ENCODE assay signal across 13 cellular contexts in the genomic region with DNA sequence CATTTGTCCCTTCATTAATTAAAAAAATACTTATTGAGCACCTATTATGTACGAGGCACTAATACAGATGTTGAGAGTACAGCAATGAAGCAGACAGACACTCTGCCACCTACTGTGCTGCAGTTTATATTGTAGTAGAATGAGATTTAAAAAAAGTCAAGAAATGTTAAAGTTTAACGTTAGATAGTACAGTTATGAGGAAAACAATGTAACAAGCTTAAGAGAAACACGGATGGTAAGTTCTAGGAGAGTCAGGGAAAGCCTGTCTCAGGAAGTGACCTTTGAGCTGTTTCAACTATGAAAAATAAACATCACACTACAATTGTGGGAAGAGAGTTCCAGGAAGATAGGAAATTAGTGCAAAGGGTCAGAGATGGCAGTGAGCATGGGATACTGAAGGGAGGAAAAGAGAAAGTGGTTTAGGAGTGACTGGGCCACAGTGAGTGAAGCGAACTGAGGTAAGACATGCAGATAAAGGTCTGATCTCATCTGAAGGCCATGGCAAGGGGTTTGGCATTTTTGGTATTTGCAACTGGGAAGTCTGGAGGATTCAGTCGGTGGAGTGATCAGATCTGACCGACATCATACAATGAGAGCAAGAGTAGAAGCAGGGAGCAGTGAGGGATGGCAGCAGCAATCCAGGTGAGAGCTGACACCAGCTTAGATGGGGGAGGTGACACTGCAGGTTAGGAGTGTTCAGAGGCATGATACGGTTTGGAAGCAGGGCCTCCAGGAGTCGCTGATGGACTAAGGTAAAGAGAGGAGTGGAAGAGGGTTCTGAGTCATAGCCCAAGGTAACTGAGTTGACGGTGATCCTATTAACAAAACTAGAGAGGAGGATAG. TPM values are rescaled to one million over a fixed set of nuclear protein-coding genes. Genes with fewer than 3 reads are reported as not detected.
DNase-seq lines count a peak whose midpoint lies in the region; ATAC-seq and TF ChIP-seq lines count a peak whose summit lies in the region.
"Had no signal": no experiment of that assay in that cellular context is flagged by ENCODE, and none has a peak within 500 bp of the region (broad histone marks: within the 10 kb centered on the region; RNA-seq: fewer than 3 reads in every experiment).

No MANE protein-coding gene starts in this region.

- DNase-seq in PC-3 = peak; percentile 73
- peak; percentile 36 to 48 for DNase-seq in fibroblast of lung (ENCODE audit: low read depth in 2 of 2)
- DNase-seq in lung microvascular endothelial cell (ENCODE audit: low read depth in 2 of 2) = peak; percentile 88 to 94
- no peak for DNase-seq in activated gamma-delta T cell (lab: John Stamatoyannopoulos, UW)
- no peak for DNase-seq in stimulated activated CD8-positive, alpha-beta memory T cell treated with anti-CD3 and anti-CD28 coated beads, Interleukin-4, amount 100 ng/mL, for 48 hours
- DNase-seq in stimulated activated naive CD4-positive, alpha-beta T cell treated with Interleukin-2 at 50 U/mL for 16 hours (lab: John Stamatoyannopoulos, UW) = no peak
- DNase-seq: activated naive CD8-positive, alpha-beta T cell treated with anti-CD3 and anti-CD28 coated beads, Interleukin-2, amount 10 ng/mL, durations not matched to agents 7 days and 5 days; BE2C; hypothalamus; NCI-H774 had no signal

- peak overlapping the region; percentile 56; the same call in 1 of the 2 replicates for H3K4me3 ChIP-seq in ACC112 (ENCODE audit: low read depth, low read length)
- H3K4me3 ChIP-seq in PC-3 (ENCODE audit: low read length) = no peak overlapping the region
- no peak overlapping the region for H3K4me3 ChIP-seq in fibroblast of lung (replicated peaks in 1 of 4; ENCODE audit: control extremely low read depth in 1 of 4, insufficient read depth in 1 of 4, low read depth in 3 of 4, low read length in 4 of 4)
- H3K4me3 ChIP-seq: HAP-1 had no signal

- intact Hi-C loops in PC-3 (cut with micrococcal nuclease) = no loop called here

- peak; percentile 65 for ATAC-seq in PC-3
- ATAC-seq in GM18861 (IDR thresholded peaks at IDR 0.05; ENCODE audit: unreplicated experiment) = no peak

- no peaks in the 10 kb centered on the region for H3F3A ChIP-seq in PC-3 (ENCODE audit: low read length, unreplicated experiment)

- H3K9me3 ChIP-seq in PC-3 (ENCODE audit: low read length) (no peaks in the 10 kb centered on the region), fibroblast of lung (ENCODE audit: control insufficient read depth, insufficient read depth, low read depth, low read length) (no peaks in the 10 kb centered on the region)
- H3K9me3 ChIP-seq: BE2C, HAP-1 had no signal

- TF ChIP-seq CTCF in PC-3 (conservative IDR thresholded peaks at IDR 0.05; ENCODE audit: low read depth, low read length) = peak; percentile 57
- no peak for TF ChIP-seq CTCF in fibroblast of lung (conservative IDR thresholded peaks at IDR 0.05 in 1 of 2, IDR thresholded peaks at IDR 0.05 in 1 of 2; ENCODE audit: low read depth in 1 of 2, low read length in 2 of 2)

- no peaks in the 10 kb centered on the region for H3K79me2 ChIP-seq in ACC112 (ENCODE audit: control insufficient read depth, insufficient read depth, low read length, unreplicated experiment)
- no peaks in the 10 kb centered on the region for H3K79me2 ChIP-seq in PC-3 (ENCODE audit: low read length)
- H3K79me2 ChIP-seq in fibroblast of lung (ENCODE audit: control insufficient read depth, insufficient read depth, low read length) = no peaks in the 10 kb centered on the region

- POLR2A ChIA-PET in PC-3 (lab: Charles Lee; ENCODE audit: unreplicated experiment) = no interaction called here

- H3K4me1 ChIP-seq in ACC112 (ENCODE audit: control insufficient read depth, insufficient read depth, low read length, unreplicated experiment) (peaks cover 29% of the 10 kb centered on the region), PC-3 (ENCODE audit: insufficient read depth, low read length) (peaks cover 29% of the 10 kb centered on the region), fibroblast of lung (ENCODE audit: control insufficient read depth, extremely low read depth, insufficient read depth, low read length) (peaks cover 4% of the 10 kb centered on the region)
- H3K4me1 ChIP-seq: BE2C, HAP-1 had no signal

- H2AFZ ChIP-seq in ACC112 (ENCODE audit: low read length, unreplicated experiment) (peak overlapping the region; percentile 66), PC-3 (ENCODE audit: low read length) (peak overlapping the region; percentile 12; the same call in 1 of the 2 replicates), fibroblast of lung (ENCODE audit: low read length) (no peak overlapping the region)

- H3K9me2 ChIP-seq in PC-3 (replicated peaks; ENCODE audit: low read length) = no peaks in the 10 kb centered on the region

- H3K36me3 ChIP-seq in ACC112 (ENCODE audit: insufficient read depth, low read length) (no peaks in the 10 kb centered on the region), PC-3 (ENCODE audit: low read depth, low read length) (no peaks in the 10 kb centered on the region), fibroblast of lung (ENCODE audit: control insufficient read depth, insufficient read depth, low read length) (no peaks in the 10 kb centered on the region)
- H3K36me3 ChIP-seq: BE2C, HAP-1 had no signal

- H3K27ac ChIP-seq in ACC112 (ENCODE audit: low read depth, low read length) (peak overlapping the region; percentile 52), PC-3 (ENCODE audit: low read length) (peak overlapping the region; percentile 34; the same call in 1 of the 2 replicates), fibroblast of lung (ENCODE audit: insufficient read depth, low read length) (no peak overlapping the region)

- H3K27me3 ChIP-seq in ACC112 (ENCODE audit: insufficient read depth, low read length) = no peaks in the 10 kb centered on the region
- no peaks in the 10 kb centered on the region for H3K27me3 ChIP-seq in PC-3 (ENCODE audit: low read length)
- H3K27me3 ChIP-seq in fibroblast of lung (ENCODE audit: control insufficient read depth, insufficient read depth, low read length) = no peaks in the 10 kb centered on the region
- H3K27me3 ChIP-seq: BE2C had no signal

- H4K20me1 ChIP-seq in PC-3 (ENCODE audit: low read length) (no peaks in the 10 kb centered on the region), fibroblast of lung (ENCODE audit: control insufficient read depth, extremely low read depth, insufficient read depth, low read length) (no peaks in the 10 kb centered on the region)

- CTCF ChIA-PET in PC-3 (lab: Charles Lee) = interaction anchor here (0.6 kb wide), 1 partner anchor 105 kb away, joined by 3 read pairs; no protein-coding TSS in a partner anchor

- H3K4me2 ChIP-seq in PC-3 (ENCODE audit: low read length) = peak overlapping the region; percentile 38
- H3K4me2 ChIP-seq in fibroblast of lung (ENCODE audit: extremely low read depth, insufficient read depth, low read length) = peak overlapping the region; percentile 38

- H3K9ac ChIP-seq in PC-3 (ENCODE audit: low read length) (no peak overlapping the region), fibroblast of lung (ENCODE audit: insufficient read depth, low read length) (no peak overlapping the region)

- BruUV-seq in PC-3 (replicated peaks; lab: Mats Ljungman, UMichigan) = no TSS peak

RNA-seq across cellular contexts. Expression of a gene that starts 28.5 kb away (rescaled TPM):
- 0.69 and 0.84 TPM in 2 replicates for total RNA-seq in PC-3 (2014; rRNA removed)
- 25.7 and 36.7 TPM in 2 replicates for total RNA-seq in fibroblast of lung
- 27.4 and 57.6 TPM in 2 replicates for polyA plus RNA-seq in fibroblast of lung
- polyA plus RNA-seq in fibroblast of lung (2012) = 14.4 and 25.8 TPM in 2 replicates
- 29.0 and 32.4 TPM in 2 replicates for polyA minus RNA-seq in fibroblast of lung (ENCODE audit: low replicate concordance)
- 494 and 1,169 TPM in 2 replicates for total RNA-seq in lung microvascular endothelial cell
- total RNA-seq: activated naive CD8-positive, alpha-beta T cell treated with anti-CD3 and anti-CD28 coated beads, Interleukin-2, amount 10 ng/mL, durations not matched to agents 7 days and 5 days had no signal

Comparison
In these comparisons a context has a peak if more than half of its experiments do, and no peak if none do; other contexts are left out.
1. DNase-seq: peak in PC-3 (single experiment), fibroblast of lung (2 of 2) and lung microvascular endothelial cell (2 of 2); none in activated gamma-delta T cell (single experiment), stimulated activated CD8-positive, alpha-beta memory T cell treated with anti-CD3 and anti-CD28 coated beads, Interleukin-4, amount 100 ng/mL, for 48 hours (single experiment) and stimulated activated naive CD4-positive, alpha-beta T cell treated with Interleukin-2 at 50 U/mL for 16 hours (single experiment).
2. RNA of a gene that starts 28.5 kb away (total RNA-seq): 494 to 1,169 TPM in lung microvascular endothelial cell; 25.7 to 36.7 TPM in fibroblast of lung and 0.69 to 0.84 TPM in PC-3; every median in the first group is over 10 times any median in the second.